8 cellular contexts compared by ENCODE assay signal in the genomic region with DNA sequence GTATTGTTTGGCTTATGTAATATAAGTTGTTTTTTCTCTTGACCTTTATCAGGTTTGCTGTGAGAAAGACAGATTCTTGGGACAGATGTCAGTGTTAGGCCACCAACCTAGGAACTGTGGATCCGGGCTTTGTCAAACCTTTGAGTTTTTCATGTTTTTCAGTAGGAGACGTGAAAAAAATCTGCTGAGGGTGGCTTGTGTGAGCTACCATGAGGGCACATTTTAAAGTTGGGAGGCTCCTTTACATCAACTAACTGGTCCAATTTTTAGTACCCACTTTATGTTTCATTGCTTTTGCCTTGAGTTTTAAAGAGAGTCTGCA. TPM values are rescaled to one million over a fixed set of nuclear protein-coding genes. Genes with fewer than 3 reads are reported as not detected.
DNase-seq lines count a peak whose midpoint lies in the region; ATAC-seq, FAIRE-seq and TF ChIP-seq lines count a peak whose summit lies in the region.
"Had no signal": no experiment of that assay in that cellular context is flagged by ENCODE, and none has a peak within 500 bp of the region (broad histone marks: within the 10 kb centered on the region; RNA-seq: fewer than 3 reads in every experiment).

No MANE protein-coding gene starts in this region.

- H3K4me3 ChIP-seq in HEK293 (ENCODE audit: low read depth, low read length) = peak overlapping the region; percentile 90
- H3K4me3 ChIP-seq in iPS DF 6.9 (ENCODE audit: low read length) = peak overlapping the region; percentile 91; the same call in 1 of the 2 replicates

- H3K27ac Mint-ChIP-seq in activated B cell treated with CpG ODN at 0.5 μM for 24 hours = peak overlapping the region; percentile 92
- H3K27ac Mint-ChIP-seq in stimulated activated naive B cell treated with anti-CD40 and anti-IgM and Interleukin-4, amounts not matched to agents 10 μg/mL and 1 μg/mL and 100 μg/mL, for 72 hours = peak overlapping the region; percentile 96

- H3K4me1 ChIP-seq in HEK293 (ENCODE audit: control insufficient read depth, insufficient read depth, low read length) = no peaks in the 10 kb centered on the region
- no peaks in the 10 kb centered on the region for H3K4me1 ChIP-seq in iPS DF 6.9 (ENCODE audit: control insufficient read depth, insufficient read depth, low read length)

- peaks cover 17% of the 10 kb centered on the region for H3K36me3 Mint-ChIP-seq in activated B cell treated with CpG ODN at 0.5 μM for 24 hours (ENCODE audit: low read depth)
- H3K36me3 Mint-ChIP-seq in stimulated activated naive B cell treated with anti-CD40 and anti-IgM and Interleukin-4, amounts not matched to agents 10 μg/mL and 1 μg/mL and 100 μg/mL, for 72 hours = peaks cover 0 to 12% of the 10 kb centered on the region in 2 donors

- POLR2A ChIA-PET in HEK293 (lab: Yijun Ruan, JAX) = interaction anchor here (0.9 to 1.1 kb wide), 2 partner anchors 21 to 100 kb away, joined by 3 read pairs; no protein-coding TSS in a partner anchor
- POLR2A ChIA-PET in activated B cell treated with CpG ODN at 0.5 μM for 24 hours (lab: Charles Lee) = interaction anchor here (0.6 to 1.5 kb wide), 3 partner anchors 15 to 36 kb away, joined by 3 to 4 read pairs (median 3); a partner anchor contains a TSS

- no peaks in the 10 kb centered on the region for H3K36me3 ChIP-seq in HEK293 (ENCODE audit: control insufficient read depth in 2 of 2, insufficient read depth in 1 of 2, low read length in 2 of 2)
- H3K36me3 ChIP-seq in iPS DF 6.9 (ENCODE audit: control insufficient read depth, insufficient read depth, low read length) = no peaks in the 10 kb centered on the region

- H3K9me3 ChIP-seq in HEK293 (ENCODE audit: control insufficient read depth, insufficient read depth, low read depth, low read length) = no peaks in the 10 kb centered on the region
- H3K9me3 ChIP-seq in iPS DF 6.9 (ENCODE audit: control insufficient read depth, insufficient read depth, low read length) = no peaks in the 10 kb centered on the region

- no peak for TF ChIP-seq CTCF in HEK293 (tag by site-specific recombination; IDR thresholded peaks at IDR 0.05)
- TF ChIP-seq CTCF in activated B cell treated with CpG ODN at 0.5 μM for 24 hours (IDR thresholded peaks at IDR 0.05) = no peak

- H3K27ac ChIP-seq in HEK293 (ENCODE audit: extremely low read depth, low read depth, low read length) = no peak overlapping the region
- no peak overlapping the region for H3K27ac ChIP-seq in iPS DF 6.9 (ENCODE audit: low read length)

- no peak for FAIRE-seq in HTR-8/SVneo (lab: Jason Lieb, UNC)
- FAIRE-seq: colon had no signal

- no peaks in the 10 kb centered on the region for H3K27me3 ChIP-seq in iPS DF 6.9 (ENCODE audit: control insufficient read depth, insufficient read depth, low read length)

- peak overlapping the region; percentile 97 for H3K4me3 Mint-ChIP-seq in activated B cell treated with CpG ODN at 0.5 μM for 24 hours
- H3K4me3 Mint-ChIP-seq in stimulated activated naive B cell treated with anti-CD40 and anti-IgM and Interleukin-4, amounts not matched to agents 10 μg/mL and 1 μg/mL and 100 μg/mL, for 72 hours = peak overlapping the region; percentile 89 to 99

- H3K9me3 Mint-ChIP-seq in activated B cell treated with CpG ODN at 0.5 μM for 24 hours = no peaks in the 10 kb centered on the region
- peaks cover 0 to 3% of the 10 kb centered on the region in 2 donors for H3K9me3 Mint-ChIP-seq in stimulated activated naive B cell treated with anti-CD40 and anti-IgM and Interleukin-4, amounts not matched to agents 10 μg/mL and 1 μg/mL and 100 μg/mL, for 72 hours

- no CpG with 5 or more reads among the region's 2 CpGs for WGBS in iPS DF 6.9 (ENCODE audit: insufficient coverage, insufficient read length)

- no peak for DNase-seq in activated B cell treated with CpG ODN at 0.5 μM for 24 hours
- DNase-seq in iPS DF 6.9 (ENCODE audit: low read depth, low spot score) = no peak
- DNase-seq in stimulated activated naive B cell treated with anti-CD40 and anti-IgM and Interleukin-4, amounts not matched to agents 10 μg/mL and 1 μg/mL and 100 μg/mL, for 72 hours = no peak
- DNase-seq in glomerular visceral epithelial cell (ENCODE audit: extremely low spot score) = no peak
- DNase-seq in HTR-8/SVneo (ENCODE audit: insufficient read length, low spot score) = no peak

- CTCF ChIA-PET in HEK293 (lab: Yijun Ruan, JAX) (interaction anchor here (0.7 kb wide), 1 partner anchor 16 kb away, joined by 3 read pairs; no protein-coding TSS in a partner anchor), activated B cell treated with CpG ODN at 0.5 μM for 24 hours (lab: Charles Lee) (interaction anchor here (0.5 kb wide), 1 partner anchor 67 kb away, joined by 3 read pairs; no protein-coding TSS in a partner anchor)

- peaks cover 20% of the 10 kb centered on the region for H3K27me3 Mint-ChIP-seq in activated B cell treated with CpG ODN at 0.5 μM for 24 hours
- H3K27me3 Mint-ChIP-seq in stimulated activated naive B cell treated with anti-CD40 and anti-IgM and Interleukin-4, amounts not matched to agents 10 μg/mL and 1 μg/mL and 100 μg/mL, for 72 hours = peaks cover 0 to 19% of the 10 kb centered on the region in 2 donors

- intact Hi-C loops in activated B cell treated with CpG ODN at 0.5 μM for 24 hours (cut with micrococcal nuclease) = loop anchor here (1.0 to 5.0 kb wide), 4 partner anchors 37 to 261 kb away; a partner anchor contains a TSS

- no peak for ATAC-seq in activated B cell treated with CpG ODN at 0.5 μM for 24 hours (ENCODE audit: low read depth)
- ATAC-seq in stimulated activated naive B cell treated with anti-CD40 and anti-IgM and Interleukin-4, amounts not matched to agents 10 μg/mL and 1 μg/mL and 100 μg/mL, for 72 hours (replicated peaks) = no peak
- no peak for ATAC-seq in HG02840 (IDR thresholded peaks at IDR 0.05; ENCODE audit: low FRiP score, unreplicated experiment)

- H3K4me1 Mint-ChIP-seq in activated B cell treated with CpG ODN at 0.5 μM for 24 hours = peaks cover 25% of the 10 kb centered on the region
- peaks cover 21 to 23% of the 10 kb centered on the region in 2 donors for H3K4me1 Mint-ChIP-seq in stimulated activated naive B cell treated with anti-CD40 and anti-IgM and Interleukin-4, amounts not matched to agents 10 μg/mL and 1 μg/mL and 100 μg/mL, for 72 hours

TF ChIP-seq in HEK293, 187 proteins besides CTCF, POLR2A, EP300 and RAD21:
- TF ChIP-seq ZNF394 (tag by site-specific recombination; IDR thresholded peaks at IDR 0.05; ENCODE audit: borderline replicate concordance) = no peak
- TF ChIP-seq ZNF354C (tag by site-specific recombination; IDR thresholded peaks at IDR 0.05; ENCODE audit: borderline replicate concordance, low read depth) = no peak
- no peak for TF ChIP-seq ZNF768 (tag by site-specific recombination; IDR thresholded peaks at IDR 0.05)
- no peak for TF ChIP-seq ZNF600 (tag by site-specific recombination; IDR thresholded peaks at IDR 0.05)
- no peak for TF ChIP-seq GLI4 (tag by site-specific recombination; IDR thresholded peaks at IDR 0.05)
- TF ChIP-seq SP3 (tag by site-specific recombination; IDR thresholded peaks at IDR 0.05) = no peak
- TF ChIP-seq, protein P1, sequence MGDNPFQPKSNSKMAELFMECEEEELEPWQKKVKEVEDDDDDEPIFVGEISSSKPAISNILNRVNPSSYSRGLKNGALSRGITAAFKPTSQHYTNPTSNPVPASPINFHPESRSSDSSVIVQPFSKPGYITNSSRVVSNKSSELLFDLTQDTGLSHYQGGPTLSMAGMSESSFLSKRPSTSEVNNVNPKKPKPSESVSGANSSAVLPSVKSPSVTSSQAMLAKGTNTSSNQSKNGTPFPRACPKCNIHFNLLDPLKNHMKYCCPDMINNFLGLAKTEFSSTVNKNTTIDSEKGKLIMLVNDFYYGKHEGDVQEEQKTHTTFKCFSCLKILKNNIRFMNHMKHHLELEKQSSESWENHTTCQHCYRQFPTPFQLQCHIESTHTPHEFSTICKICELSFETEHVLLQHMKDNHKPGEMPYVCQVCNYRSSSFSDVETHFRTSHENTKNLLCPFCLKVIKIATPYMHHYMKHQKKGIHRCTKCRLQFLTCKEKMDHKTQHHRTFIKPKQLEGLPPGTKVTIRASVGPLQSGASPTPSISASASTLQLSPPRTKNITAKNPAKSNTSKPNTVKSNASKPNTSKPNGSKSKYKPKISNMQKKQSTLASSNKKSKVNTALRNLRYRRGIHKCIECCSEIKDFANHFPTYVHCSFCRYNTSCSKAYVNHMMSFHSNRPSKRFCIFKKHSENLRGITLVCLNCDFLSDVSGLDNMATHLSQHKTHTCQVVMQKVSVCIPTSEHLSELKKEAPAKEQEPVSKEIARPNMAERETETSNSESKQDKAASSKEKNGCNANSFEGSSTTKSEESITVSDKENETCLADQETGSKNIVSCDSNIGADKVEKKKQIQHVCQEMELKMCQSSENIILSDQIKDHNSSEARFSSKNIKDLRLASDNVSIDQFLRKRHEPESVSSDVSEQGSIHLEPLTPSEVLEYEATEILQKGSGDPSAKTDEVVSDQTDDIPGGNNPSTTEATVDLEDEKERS (tag by site-specific recombination; IDR thresholded peaks at IDR 0.05) = no peak
- no peak for TF ChIP-seq MEIS1 (CRISPR knock-in tag; IDR thresholded peaks at IDR 0.05; ENCODE audit: borderline replicate concordance)

RNA-seq across cellular contexts. Expression of a gene that starts 0.8 kb away (rescaled TPM):
- total RNA-seq in activated B cell treated with CpG ODN at 0.5 μM for 24 hours = 12.9 and 13.0 TPM in 2 replicates

RNA-seq across cellular contexts. Expression of a gene that starts 36.2 kb away (rescaled TPM):
- total RNA-seq in activated B cell treated with CpG ODN at 0.5 μM for 24 hours = 54.1 and 63.3 TPM in 2 replicates
